In the genomic region with DNA sequence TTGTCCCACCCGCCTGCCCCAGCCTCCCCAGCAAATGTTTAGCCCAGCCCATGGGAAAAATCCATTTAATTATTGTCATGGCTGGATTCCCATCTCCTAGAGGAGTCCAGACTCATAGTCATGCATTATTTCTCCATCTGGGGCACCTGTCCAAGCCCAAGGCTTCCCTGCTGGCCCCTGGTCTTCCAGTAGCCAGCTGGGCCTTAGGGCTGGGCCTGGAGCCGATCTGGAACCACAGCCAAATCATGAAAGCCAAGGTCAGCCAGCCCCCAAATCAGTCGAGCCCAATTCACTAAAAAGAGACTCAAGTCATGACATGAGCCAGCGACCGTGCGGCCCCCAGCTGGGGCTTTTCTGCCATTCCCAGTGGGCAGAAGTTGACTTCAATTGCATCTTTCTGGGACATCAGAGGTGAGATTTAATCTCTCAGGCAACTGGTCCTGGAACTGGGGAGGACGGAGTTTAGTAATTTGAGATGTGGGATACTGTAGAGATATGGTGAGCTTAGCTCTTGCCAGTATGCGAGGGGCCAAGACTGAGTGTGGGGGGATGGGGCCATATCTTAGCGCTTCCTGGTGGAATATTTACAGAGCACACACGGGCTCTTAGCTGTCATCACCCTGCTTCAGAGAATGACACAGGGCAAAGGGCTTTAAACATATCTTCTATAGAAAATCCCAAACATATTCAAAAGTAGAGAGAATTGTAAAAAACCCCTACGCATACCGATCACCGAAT, we compare ENCODE assay signal across 21 cellular contexts. TPM values are rescaled to one million over a fixed set of nuclear protein-coding genes. Genes with fewer than 3 reads are reported as not detected.
A peak's percentile ranks its signal among the peaks of the same experiment; 100 is the strongest.
DNase-seq lines count a peak whose midpoint lies in the region; ATAC-seq and TF ChIP-seq lines count a peak whose summit lies in the region.
"Had no signal": no experiment of that assay in that cellular context is flagged by ENCODE, and none has a peak within 500 bp of the region (broad histone marks: within the 10 kb centered on the region; RNA-seq: fewer than 3 reads in every experiment).

No MANE protein-coding gene starts in this region.

- H3K27me3 ChIP-seq in right cardiac atrium (ENCODE audit: control insufficient read depth, insufficient read depth), result no peaks in the 10 kb centered on the region
- H3K27me3 ChIP-seq: SJSA1 had no signal

- ATAC-seq in right cardiac atrium (peak; percentile 45 to 80), HG02623 (IDR thresholded peaks at IDR 0.05; ENCODE audit: unreplicated experiment) (no peak)
- ATAC-seq: CD8-positive, alpha-beta T cell; GM12878 had no signal

- 36% methylated on average over 13 of the region's 13 CpGs for WGBS in right cardiac atrium

- no peaks in the 10 kb centered on the region for H3K4me1 ChIP-seq in right cardiac atrium (ENCODE audit: control insufficient read depth, insufficient read depth, low read length)
- H3K4me1 ChIP-seq: SJSA1 had no signal

- H3K4me3 ChIP-seq in fibroblast of pulmonary artery (replicated peaks; ENCODE audit: low read depth, low read length) (no peak overlapping the region), right cardiac atrium (ENCODE audit: low read length) (no peak overlapping the region)
- H3K4me3 ChIP-seq: GM12878, SJSA1 had no signal

- H3K4me3 Mint-ChIP-seq in activated T-cell treated with anti-CD3 and anti-CD28 coated beads, Interleukin-2, amount 50 U/mL, for 24 hours, result no peak overlapping the region
- H3K4me3 Mint-ChIP-seq: CD8-positive, alpha-beta T cell had no signal

- no peak overlapping the region for H3K27ac ChIP-seq in right cardiac atrium (ENCODE audit: low read length)
- H3K27ac ChIP-seq: 22Rv1, SJSA1 had no signal

- H3K27ac Mint-ChIP-seq in activated T-cell treated with anti-CD3 and anti-CD28 coated beads, Interleukin-2, amount 50 U/mL, for 24 hours, result no peak overlapping the region
- H3K27ac Mint-ChIP-seq: CD8-positive, alpha-beta T cell had no signal

- peaks cover 5% of the 10 kb centered on the region for H3K9me3 Mint-ChIP-seq in activated T-cell treated with anti-CD3 and anti-CD28 coated beads, Interleukin-2, amount 50 U/mL, for 24 hours
- H3K9me3 Mint-ChIP-seq: CD8-positive, alpha-beta T cell had no signal

- no peaks in the 10 kb centered on the region for H3K9me3 ChIP-seq in right cardiac atrium (ENCODE audit: control insufficient read depth, low read length)
- H3K9me3 ChIP-seq: SJSA1 had no signal

- H3K27me3 Mint-ChIP-seq in activated T-cell treated with anti-CD3 and anti-CD28 coated beads, Interleukin-2, amount 50 U/mL, for 24 hours, result no peaks in the 10 kb centered on the region

- peaks cover 6% of the 10 kb centered on the region for H3K4me1 Mint-ChIP-seq in activated T-cell treated with anti-CD3 and anti-CD28 coated beads, Interleukin-2, amount 50 U/mL, for 24 hours (ENCODE audit: low read depth)

- TF ChIP-seq CTCF in fibroblast of pulmonary artery (IDR thresholded peaks at IDR 0.05; ENCODE audit: low read length, missing control alignments), result no peak

- intact Hi-C loops in right cardiac atrium (cut with DNase I), result no loop called here

- DNase-seq in activated T-cell treated with anti-CD3 and anti-CD28 coated beads, Interleukin-2, amount 50 U/mL, for 24 hours, result peak; percentile 9
- DNase-seq in activated T-cell treated with anti-CD3 and anti-CD28 coated beads, Interleukin-2, amount 50 U/mL, for 1 hour, result no peak
- DNase-seq in fibroblast of pulmonary artery (ENCODE audit: low read depth) (peak; percentile 32), right cardiac atrium (peak; percentile 61 to 81 (median 73)), SHP77 (lab: John Stamatoyannopoulos, UW) (no peak), SIG-M5 (lab: John Stamatoyannopoulos, UW) (no peak), NCI-H69 (lab: John Stamatoyannopoulos, UW) (no peak)
- DNase-seq: CD8-positive, alpha-beta T cell; DMS79; GOT3; Karpas-422; NCI-H1105 treated with DMSO at 0.1 percent for 48 hours; NCI-H187; NCI-H345; NK-92 treated with Interleukin-12 subunit alpha and Interleukin-12 subunit beta, amount 100 ng/mL, for 24 hours had no signal

- H3K36me3 Mint-ChIP-seq in activated T-cell treated with anti-CD3 and anti-CD28 coated beads, Interleukin-2, amount 50 U/mL, for 24 hours (ENCODE audit: low read depth), result no peaks in the 10 kb centered on the region
- H3K36me3 Mint-ChIP-seq: CD8-positive, alpha-beta T cell had no signal

RNA-seq across cellular contexts. Expression of a gene that starts 9.4 kb away (rescaled TPM):
- not detected for total RNA-seq in right cardiac atrium
- not detected for polyA plus RNA-seq in right cardiac atrium
- total RNA-seq: CD8-positive, alpha-beta T cell; OCI-LY7; SJSA1 had no signal
- polyA plus RNA-seq: BJ had no signal

RNA-seq across cellular contexts. Expression of a gene that starts 19.7 kb away (rescaled TPM):
- not detected for total RNA-seq in right cardiac atrium
- polyA plus RNA-seq in right cardiac atrium, result not detected
- total RNA-seq: GM12878, OCI-LY7, SJSA1 had no signal
- polyA plus RNA-seq: BJ, GM12878 had no signal

RNA-seq across cellular contexts. Expression of a gene that starts 24.3 kb away (rescaled TPM):
- total RNA-seq in right cardiac atrium, result 1 to 10 TPM in 2 of 4 donors, under 1 TPM in 2; 0.68 to 2.5 (median 1.3) TPM
- 0.66 TPM for polyA plus RNA-seq in right cardiac atrium
- total RNA-seq: SJSA1 had no signal
- polyA plus RNA-seq: BJ had no signal

RNA-seq across cellular contexts. Expression of a gene that starts 38.9 kb away (rescaled TPM):
- total RNA-seq in right cardiac atrium, result 10 to 100 TPM; 28.9 to 36.5 (median 33.3) TPM
- polyA plus RNA-seq in right cardiac atrium, result 28.0 TPM

Comparison
In these comparisons a context has a peak if more than half of its experiments do, and no peak if none do; other contexts are left out.
1. DNase-seq: peak in activated T-cell treated with anti-CD3 and anti-CD28 coated beads, Interleukin-2, amount 50 U/mL, for 24 hours (single experiment), fibroblast of pulmonary artery (single experiment) and right cardiac atrium (3 of 3); none in activated T-cell treated with anti-CD3 and anti-CD28 coated beads, Interleukin-2, amount 50 U/mL, for 1 hour (single experiment), SHP77 (0 of 2), SIG-M5 (single experiment) and NCI-H69 (single experiment).